In the genomic region with DNA sequence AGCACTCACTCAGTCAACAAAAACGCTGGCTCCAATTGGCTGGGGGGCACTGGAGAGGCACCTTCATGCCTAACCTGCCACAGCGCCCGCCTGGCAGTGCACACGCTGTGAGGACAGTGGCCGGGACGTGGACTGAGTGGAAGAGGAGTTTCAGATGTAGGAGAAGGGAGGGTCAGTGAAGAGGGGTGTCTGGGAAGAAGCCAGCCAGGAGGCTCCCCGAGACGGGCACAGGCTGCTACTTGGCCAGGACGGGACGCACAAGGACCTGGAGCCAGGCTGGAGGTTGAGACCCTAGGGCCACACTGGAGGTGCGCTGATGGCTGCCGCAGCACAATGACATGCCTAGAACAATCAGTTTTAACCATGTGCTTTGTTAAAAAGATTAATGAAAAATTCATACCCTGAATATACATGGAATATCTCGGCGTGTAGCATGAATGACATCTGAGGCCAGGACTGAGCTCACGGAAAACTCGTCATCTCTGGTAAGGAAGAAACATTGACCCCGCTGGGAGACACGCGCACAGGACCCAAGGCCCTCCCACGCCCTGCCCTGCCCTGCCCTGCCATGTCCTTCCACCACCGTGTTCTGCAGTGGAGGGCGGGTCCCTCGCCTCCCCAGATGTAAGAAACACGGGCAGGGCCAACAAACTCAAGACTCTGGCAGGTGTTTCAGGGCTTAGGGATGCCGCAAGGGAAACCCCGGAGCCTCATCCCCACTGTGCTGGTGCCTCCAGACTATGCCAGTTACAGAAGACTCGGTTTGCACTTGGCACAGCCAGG, we compare ENCODE assay signal across 19 cellular contexts. TPM values are rescaled to one million over a fixed set of nuclear protein-coding genes. Genes with fewer than 3 reads are reported as not detected.
A peak's percentile ranks its signal among the peaks of the same experiment; 100 is the strongest.
DNase-seq lines count a peak whose midpoint lies in the region; ATAC-seq, FAIRE-seq and TF ChIP-seq lines count a peak whose summit lies in the region.
"Had no signal": no experiment of that assay in that cellular context is flagged by ENCODE, and none has a peak within 500 bp of the region (broad histone marks: within the 10 kb centered on the region; RNA-seq: fewer than 3 reads in every experiment).

No MANE protein-coding gene starts in this region.

- H3K27me3 ChIP-seq in mammary epithelial cell (ENCODE audit: insufficient read depth, low read length) (no peaks in the 10 kb centered on the region), MM.1S (replicated peaks; ENCODE audit: insufficient read depth, low read length) (no peaks in the 10 kb centered on the region)

- H3K4me1 ChIP-seq in mammary epithelial cell (ENCODE audit: insufficient read depth, low read length) (peaks cover 6% of the 10 kb centered on the region), OCI-LY7 (ENCODE audit: insufficient read depth, low read length, poor library complexity, severe bottlenecking) (peaks cover 21% of the 10 kb centered on the region), kidney (ENCODE audit: control insufficient read depth in 1 of 2, insufficient read depth in 1 of 2, low read depth in 1 of 2, low read length in 2 of 2) (no peaks in the 10 kb centered on the region), MM.1S (ENCODE audit: low read length) (no peaks in the 10 kb centered on the region)

- ATAC-seq in stimulated activated naive B cell treated with anti-CD40 and anti-IgM and Interleukin-4, amounts not matched to agents 10 μg/mL and 1 μg/mL and 100 μg/mL, for 72 hours (replicated peaks) = no peak
- ATAC-seq: left lobe of liver, right cardiac atrium had no signal

- no peaks in the 10 kb centered on the region for H3F3A ChIP-seq in MM.1S (ENCODE audit: insufficient read depth, low read length)

- no peaks in the 10 kb centered on the region for H3K9me2 ChIP-seq in OCI-LY7 (ENCODE audit: insufficient read depth, low read length)
- H3K9me2 ChIP-seq in MM.1S (replicated peaks; ENCODE audit: insufficient read depth, low read length) = no peaks in the 10 kb centered on the region

- H3K4me3 Mint-ChIP-seq in MCF 10A (ENCODE audit: unreplicated experiment) = no peak overlapping the region
- H3K4me3 Mint-ChIP-seq in stimulated activated naive B cell treated with anti-CD40 and anti-IgM and Interleukin-4, amounts not matched to agents 10 μg/mL and 1 μg/mL and 100 μg/mL, for 72 hours = no peak overlapping the region

- intact Hi-C loops in MCF 10A (cut with micrococcal nuclease) = no loop called here
- intact Hi-C loops in mammary epithelial cell (cut with micrococcal nuclease) = no loop called here
- intact Hi-C loops in OCI-LY7 (cut with micrococcal nuclease; ENCODE audit: unreplicated experiment) = no loop called here
- intact Hi-C loops in kidney (cut with DNase I) = no loop called here

- FAIRE-seq in kidney (lab: Jason Lieb, UNC) = no peak
- FAIRE-seq: astrocyte had no signal

- BruUV-seq in MCF 10A (replicated peaks; lab: Mats Ljungman, UMichigan) = no TSS peak
- no TSS peak for BruUV-seq in mammary epithelial cell (replicated peaks; lab: Mats Ljungman, UMichigan)
- BruUV-seq in OCI-LY7 (replicated peaks; lab: Mats Ljungman, UMichigan) = no TSS peak

- H3K79me2 ChIP-seq in mammary epithelial cell (ENCODE audit: insufficient read depth, low read length) (no peaks in the 10 kb centered on the region), OCI-LY7 (ENCODE audit: insufficient read depth, low read depth, low read length) (no peaks in the 10 kb centered on the region), MM.1S (ENCODE audit: low read length) (no peaks in the 10 kb centered on the region)

- H3K36me3 ChIP-seq in mammary epithelial cell (ENCODE audit: insufficient read depth, low read length) = peaks cover 29% of the 10 kb centered on the region
- no peaks in the 10 kb centered on the region for H3K36me3 ChIP-seq in OCI-LY7 (ENCODE audit: insufficient read depth, low read length)
- H3K36me3 ChIP-seq in kidney (ENCODE audit: control insufficient read depth in 1 of 2, insufficient read depth in 2 of 2, low read length in 2 of 2) = peaks cover 56 to 67% of the 10 kb centered on the region in 2 donors
- no peaks in the 10 kb centered on the region for H3K36me3 ChIP-seq in MM.1S (replicated peaks; ENCODE audit: insufficient read depth, low read length)

- DNase-seq in MCF 10A (ENCODE audit: unreplicated experiment) (no peak), mammary epithelial cell (no peak), OCI-LY7 (ENCODE audit: low spot score) (no peak), kidney (peak; percentile 70), MM.1S (no peak), HPDE6-E6E7 (ENCODE audit: extremely low spot score) (no peak), GM13976 (ENCODE audit: low spot score) (no peak)
- DNase-seq in stimulated activated naive B cell treated with anti-CD40 and anti-IgM and Interleukin-4, amounts not matched to agents 10 μg/mL and 1 μg/mL and 100 μg/mL, for 72 hours = no peak
- DNase-seq: activated CD4-positive, CD25-positive, alpha-beta regulatory T cell; activated effector memory CD4-positive, alpha-beta T cell treated with Interleukin-2 at 50 U/mL for 16 hours; COR-L47; NCI-H146; NCI-H2171 treated with DMSO at 0.1 percent for 48 hours; NCI-H526 treated with DMSO at 0.1 percent for 48 hours; occipital lobe; SIG-M5 had no signal

- peaks cover 86% of the 10 kb centered on the region for H3K36me3 Mint-ChIP-seq in MCF 10A (ENCODE audit: insufficient read depth, unreplicated experiment)
- H3K36me3 Mint-ChIP-seq in stimulated activated naive B cell treated with anti-CD40 and anti-IgM and Interleukin-4, amounts not matched to agents 10 μg/mL and 1 μg/mL and 100 μg/mL, for 72 hours = peaks cover 51 to 67% of the 10 kb centered on the region in 2 donors

- H4K20me1 ChIP-seq in mammary epithelial cell (ENCODE audit: insufficient read depth, low read length) (no peaks in the 10 kb centered on the region), OCI-LY7 (ENCODE audit: insufficient read depth, low read length) (no peaks in the 10 kb centered on the region), MM.1S (ENCODE audit: insufficient read depth, low read length) (no peaks in the 10 kb centered on the region)

- H3K9ac ChIP-seq in mammary epithelial cell (ENCODE audit: insufficient read depth, low read length) = no peak overlapping the region
- no peak overlapping the region for H3K9ac ChIP-seq in kidney (ENCODE audit: low read length in 2 of 2)
- H3K9ac ChIP-seq in MM.1S (ENCODE audit: low read length) = no peak overlapping the region

- POLR2A ChIA-PET in MCF 10A (lab: Yijun Ruan, JAX) (no interaction called here), OCI-LY7 (lab: Charles Lee) (no interaction called here)

- H3K9me3 Mint-ChIP-seq in MCF 10A (ENCODE audit: unreplicated experiment) = no peaks in the 10 kb centered on the region
- no peaks in the 10 kb centered on the region for H3K9me3 Mint-ChIP-seq in stimulated activated naive B cell treated with anti-CD40 and anti-IgM and Interleukin-4, amounts not matched to agents 10 μg/mL and 1 μg/mL and 100 μg/mL, for 72 hours

- H3K4me3 ChIP-seq in mammary epithelial cell (replicated peaks in 1 of 3; ENCODE audit: insufficient read depth in 1 of 3, low read depth in 2 of 3, low read length in 3 of 3) = no peak overlapping the region
- no peak overlapping the region for H3K4me3 ChIP-seq in OCI-LY7 (ENCODE audit: low read depth, low read length, poor library complexity, severe bottlenecking)
- H3K4me3 ChIP-seq in kidney (ENCODE audit: low read length in 2 of 2) = no peak overlapping the region
- H3K4me3 ChIP-seq in MM.1S (ENCODE audit: low read length) = no peak overlapping the region

- no peaks in the 10 kb centered on the region for H3K9me3 ChIP-seq in mammary epithelial cell (replicated peaks; ENCODE audit: insufficient read depth, low read length)
- H3K9me3 ChIP-seq in OCI-LY7 (ENCODE audit: low read length) = no peaks in the 10 kb centered on the region
- H3K9me3 ChIP-seq in kidney (ENCODE audit: control insufficient read depth in 1 of 2, low read length in 2 of 2) = no peaks in the 10 kb centered on the region
- no peaks in the 10 kb centered on the region for H3K9me3 ChIP-seq in MM.1S (replicated peaks; ENCODE audit: insufficient read depth, low read length)

- WGBS in mammary epithelial cell (ENCODE audit: low coverage, missing lambda C conversion rate) = 93% methylated on average over 23 of the region's 27 CpGs

- no peaks in the 10 kb centered on the region for H3K4me1 Mint-ChIP-seq in MCF 10A (ENCODE audit: insufficient read depth, unreplicated experiment)
- peaks cover 13 to 16% of the 10 kb centered on the region in 2 donors for H3K4me1 Mint-ChIP-seq in stimulated activated naive B cell treated with anti-CD40 and anti-IgM and Interleukin-4, amounts not matched to agents 10 μg/mL and 1 μg/mL and 100 μg/mL, for 72 hours

- TF ChIP-seq CTCF in MCF 10A (IDR thresholded peaks at IDR 0.05; ENCODE audit: unreplicated experiment) (no peak), mammary epithelial cell (conservative IDR thresholded peaks at IDR 0.05 in 1 of 2, IDR thresholded peaks at IDR 0.05 in 1 of 2; ENCODE audit: extremely low read depth in 1 of 2, insufficient read depth in 1 of 2, low read depth in 1 of 2, low read length in 2 of 2) (no peak), OCI-LY7 (conservative IDR thresholded peaks at IDR 0.05; ENCODE audit: low read length) (no peak), kidney (IDR thresholded peaks at IDR 0.05; ENCODE audit: borderline replicate concordance, extremely low read depth, insufficient read depth) (no peak), MM.1S (IDR thresholded peaks at IDR 0.05; ENCODE audit: low read length) (no peak), GM13976 (IDR thresholded peaks at IDR 0.05; ENCODE audit: borderline replicate concordance, control extremely low read depth, extremely low read depth, insufficient read depth, missing control alignments) (no peak)

- H3K4me2 ChIP-seq in mammary epithelial cell (ENCODE audit: insufficient read depth, low read depth, low read length) (no peak overlapping the region), OCI-LY7 (ENCODE audit: low read length) (0 out of 2 replicates have a peak overlapping the region, but pooled peaks have one; percentile 56), MM.1S (ENCODE audit: low read depth, low read length) (no peak overlapping the region)

- dilution Hi-C loops in mammary epithelial cell (cut with HindIII; ENCODE audit: low sequenced_read_pairs) = loop anchor here (5.0 to 10.0 kb wide), 2 partner anchors 50 to 73 kb away; no protein-coding TSS in a partner anchor

- in situ Hi-C loops in mammary epithelial cell (cut with MboI; ENCODE audit: low sequenced_read_pairs in 2 of 2) = no loop called here
- in situ Hi-C loops in GM13976 (cut with MboI; ENCODE audit: low sequenced_read_pairs, unreplicated experiment) = no loop called here

- CTCF ChIA-PET in MCF 10A (lab: Yijun Ruan, JAX) = no interaction called here
- CTCF ChIA-PET in mammary epithelial cell (lab: Charles Lee; ENCODE audit: low non-redundant PET) = no interaction called here
- CTCF ChIA-PET in OCI-LY7 (lab: Charles Lee; ENCODE audit: unreplicated experiment) = no interaction called here

- H3K27me3 Mint-ChIP-seq in MCF 10A (ENCODE audit: insufficient read depth, unreplicated experiment) = no peaks in the 10 kb centered on the region
- H3K27me3 Mint-ChIP-seq in stimulated activated naive B cell treated with anti-CD40 and anti-IgM and Interleukin-4, amounts not matched to agents 10 μg/mL and 1 μg/mL and 100 μg/mL, for 72 hours = no peaks in the 10 kb centered on the region

- H3K27ac Mint-ChIP-seq in MCF 10A (ENCODE audit: low read depth, unreplicated experiment) = peak overlapping the region; percentile 40
- H3K27ac Mint-ChIP-seq in stimulated activated naive B cell treated with anti-CD40 and anti-IgM and Interleukin-4, amounts not matched to agents 10 μg/mL and 1 μg/mL and 100 μg/mL, for 72 hours = peak overlapping the region; percentile 31

- H3K27ac ChIP-seq in mammary epithelial cell (ENCODE audit: insufficient read depth, low read depth, low read length) (no peak overlapping the region), OCI-LY7 (ENCODE audit: low read depth, low read length, poor library complexity, severe bottlenecking) (no peak overlapping the region), kidney (ENCODE audit: low read depth in 2 of 2, low read length in 2 of 2) (no peak overlapping the region), MM.1S (ENCODE audit: low read length) (no peak overlapping the region)

- H2AFZ ChIP-seq in mammary epithelial cell (ENCODE audit: low read depth, low read length) (no peak overlapping the region), OCI-LY7 (ENCODE audit: low read length) (no peak overlapping the region; the same call in 1 of the 2 replicates), MM.1S (ENCODE audit: low read length) (no peak overlapping the region)

RNA-seq across cellular contexts. Expression of a gene that starts 25.0 kb away (rescaled TPM):
- total RNA-seq in MCF 10A (2022) (0.29 TPM in 1 of 2 replicates, not detected in the other), mammary epithelial cell (under 1 TPM in 1 of 2 donors, not detected in 1; 0.64 TPM), OCI-LY7 (2022) (5.6 and 6.4 TPM in 2 replicates), kidney (58.0 TPM)
- polyA plus RNA-seq in mammary epithelial cell (not detected), kidney (ENCODE audit: insufficient read depth, low read depth, low replicate concordance) (121 TPM)
- polyA minus RNA-seq in mammary epithelial cell = not detected
- total RNA-seq in OCI-LY7 (2014; rRNA removed; shearing (Covaris generic)) = 0.18 and 0.35 TPM in 2 replicates
- total RNA-seq: occipital lobe had no signal
